In the genomic region with DNA sequence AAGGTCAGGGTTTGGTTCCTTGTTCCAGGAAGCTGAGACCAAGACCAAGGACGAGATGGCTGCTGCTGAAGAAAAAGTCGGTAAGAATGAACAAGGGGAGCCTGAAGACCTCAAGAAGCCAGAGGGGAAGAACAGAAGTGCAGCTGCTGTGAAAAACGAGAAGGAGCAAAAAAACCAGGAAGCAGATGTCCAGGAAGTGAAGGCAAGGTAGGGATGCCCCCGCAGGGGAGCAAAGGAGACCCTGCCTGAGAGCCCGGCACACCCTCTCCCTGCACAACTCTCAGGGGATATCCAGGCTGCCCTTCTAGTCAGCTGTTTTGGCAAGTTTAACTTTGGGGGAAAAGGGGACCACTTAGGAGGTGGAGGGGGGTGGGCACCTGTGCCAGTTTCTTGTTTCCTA, we compare ENCODE assay signal across 18 cellular contexts. TPM values are rescaled to one million over a fixed set of nuclear protein-coding genes. Genes with fewer than 3 reads are reported as not detected.
DNase-seq lines count a peak whose midpoint lies in the region; ATAC-seq and TF ChIP-seq lines count a peak whose summit lies in the region.
"Had no signal": no experiment of that assay in that cellular context is flagged by ENCODE, and none has a peak within 500 bp of the region (broad histone marks: within the 10 kb centered on the region; RNA-seq: fewer than 3 reads in every experiment).

No MANE protein-coding gene starts in this region.

- peaks cover 3% of the 10 kb centered on the region for H3K4me1 Mint-ChIP-seq in activated CD4-positive, alpha-beta T cell treated with anti-CD3 and anti-CD28 coated beads, Interleukin-2, amount 10 ng/mL, durations not matched to agents 24 days and 14 days
- peaks cover 7% of the 10 kb centered on the region for H3K4me1 Mint-ChIP-seq in activated T-helper 1 cell treated with anti-CD3 and anti-CD28 coated beads, Interleukin-12 subunit alpha, Interleukin-12 subunit beta, Interleukin-2, Interleukin-4 antibody, amounts not matched to agents 30 ng/mL and 10 ng/mL and 1 ng/mL, durations not matched to agents 14 hours and 24 hours and 36 hours (ENCODE audit: low read depth)
- peaks cover 25 to 31% of the 10 kb centered on the region in 2 donors for H3K4me1 Mint-ChIP-seq in natural killer cell treated with Interleukin-12 subunit alpha and Interleukin-12 subunit beta and Interleukin-15 and Interleukin-18, amount 100 ng/mL, for 72 hours (ENCODE audit: low read depth in 2 of 2)
- no peaks in the 10 kb centered on the region for H3K4me1 Mint-ChIP-seq in HFFc6 (ENCODE audit: low read depth)
- H3K4me1 Mint-ChIP-seq: mesothelial cell of epicardium had no signal

- H3K27ac ChIP-seq in HL-60 (replicated peaks), result peak overlapping the region; percentile 31
- H3K27ac ChIP-seq: right atrium auricular region, stomach, upper lobe of right lung had no signal

- no peaks in the 10 kb centered on the region for H3K9me3 Mint-ChIP-seq in activated CD4-positive, alpha-beta T cell treated with anti-CD3 and anti-CD28 coated beads, Interleukin-2, amount 10 ng/mL, durations not matched to agents 24 days and 14 days
- H3K9me3 Mint-ChIP-seq in activated T-helper 1 cell treated with anti-CD3 and anti-CD28 coated beads, Interleukin-12 subunit alpha, Interleukin-12 subunit beta, Interleukin-2, Interleukin-4 antibody, amounts not matched to agents 30 ng/mL and 10 ng/mL and 1 ng/mL, durations not matched to agents 14 hours and 24 hours and 36 hours, result no peaks in the 10 kb centered on the region
- H3K9me3 Mint-ChIP-seq in natural killer cell treated with Interleukin-12 subunit alpha and Interleukin-12 subunit beta and Interleukin-15 and Interleukin-18, amount 100 ng/mL, for 72 hours, result no peaks in the 10 kb centered on the region
- H3K9me3 Mint-ChIP-seq in HFFc6, result no peaks in the 10 kb centered on the region
- H3K9me3 Mint-ChIP-seq: mesothelial cell of epicardium had no signal

- H3K27me3 ChIP-seq in HL-60 (ENCODE audit: insufficient read depth, poor library complexity, severe bottlenecking), result no peaks in the 10 kb centered on the region
- H3K27me3 ChIP-seq: right atrium auricular region, stomach, upper lobe of right lung had no signal

- H3K36me3 Mint-ChIP-seq in activated CD4-positive, alpha-beta T cell treated with anti-CD3 and anti-CD28 coated beads, Interleukin-2, amount 10 ng/mL, durations not matched to agents 24 days and 14 days (ENCODE audit: low read depth), result peaks cover 51% of the 10 kb centered on the region
- H3K36me3 Mint-ChIP-seq in activated T-helper 1 cell treated with anti-CD3 and anti-CD28 coated beads, Interleukin-12 subunit alpha, Interleukin-12 subunit beta, Interleukin-2, Interleukin-4 antibody, amounts not matched to agents 30 ng/mL and 10 ng/mL and 1 ng/mL, durations not matched to agents 14 hours and 24 hours and 36 hours (ENCODE audit: low read depth), result peaks cover 44% of the 10 kb centered on the region
- H3K36me3 Mint-ChIP-seq in natural killer cell treated with Interleukin-12 subunit alpha and Interleukin-12 subunit beta and Interleukin-15 and Interleukin-18, amount 100 ng/mL, for 72 hours, result peaks cover 24% of the 10 kb centered on the region
- H3K36me3 Mint-ChIP-seq in HFFc6 (ENCODE audit: low read depth), result peaks cover 23% of the 10 kb centered on the region

- peak overlapping the region; percentile 77 for H3K27ac Mint-ChIP-seq in activated CD4-positive, alpha-beta T cell treated with anti-CD3 and anti-CD28 coated beads, Interleukin-2, amount 10 ng/mL, durations not matched to agents 24 days and 14 days
- H3K27ac Mint-ChIP-seq in activated T-helper 1 cell treated with anti-CD3 and anti-CD28 coated beads, Interleukin-12 subunit alpha, Interleukin-12 subunit beta, Interleukin-2, Interleukin-4 antibody, amounts not matched to agents 30 ng/mL and 10 ng/mL and 1 ng/mL, durations not matched to agents 14 hours and 24 hours and 36 hours, result peak overlapping the region; percentile 34
- peak overlapping the region; percentile 64 to 77 for H3K27ac Mint-ChIP-seq in natural killer cell treated with Interleukin-12 subunit alpha and Interleukin-12 subunit beta and Interleukin-15 and Interleukin-18, amount 100 ng/mL, for 72 hours
- H3K27ac Mint-ChIP-seq in HFFc6, result no peak overlapping the region
- H3K27ac Mint-ChIP-seq: mesothelial cell of epicardium had no signal

- intact Hi-C loops in activated CD4-positive, alpha-beta T cell treated with anti-CD3 and anti-CD28 coated beads, Interleukin-2, amount 10 ng/mL, durations not matched to agents 24 days and 14 days (cut with micrococcal nuclease), result loop anchor here (2.0 kb wide), 1 partner anchor 17 kb away; no protein-coding TSS in a partner anchor
- intact Hi-C loops in activated T-helper 1 cell treated with anti-CD3 and anti-CD28 coated beads, Interleukin-12 subunit alpha, Interleukin-12 subunit beta, Interleukin-2, Interleukin-4 antibody, amounts not matched to agents 30 ng/mL and 10 ng/mL and 1 ng/mL, durations not matched to agents 14 hours and 24 hours and 36 hours (cut with micrococcal nuclease), result no loop called here
- intact Hi-C loops in head of caudate nucleus (cut with DNase I), result no loop called here

- no peak for TF ChIP-seq CTCF in HL-60 (IDR thresholded peaks at IDR 0.05; ENCODE audit: insufficient read depth, low read length)
- TF ChIP-seq CTCF in HFFc6 (IDR thresholded peaks at IDR 0.05), result no peak

- no peak overlapping the region for H3K4me3 Mint-ChIP-seq in activated CD4-positive, alpha-beta T cell treated with anti-CD3 and anti-CD28 coated beads, Interleukin-2, amount 10 ng/mL, durations not matched to agents 24 days and 14 days
- H3K4me3 Mint-ChIP-seq in activated T-helper 1 cell treated with anti-CD3 and anti-CD28 coated beads, Interleukin-12 subunit alpha, Interleukin-12 subunit beta, Interleukin-2, Interleukin-4 antibody, amounts not matched to agents 30 ng/mL and 10 ng/mL and 1 ng/mL, durations not matched to agents 14 hours and 24 hours and 36 hours, result no peak overlapping the region
- H3K4me3 Mint-ChIP-seq in natural killer cell treated with Interleukin-12 subunit alpha and Interleukin-12 subunit beta and Interleukin-15 and Interleukin-18, amount 100 ng/mL, for 72 hours, result no peak overlapping the region
- no peak overlapping the region for H3K4me3 Mint-ChIP-seq in HFFc6
- H3K4me3 Mint-ChIP-seq: mesothelial cell of epicardium had no signal

- H3K4me3 ChIP-seq in HL-60 (replicated peaks; ENCODE audit: insufficient read depth, low read length), result no peak overlapping the region
- H3K4me3 ChIP-seq: right atrium auricular region, stomach, upper lobe of right lung had no signal

- DNase-seq in activated CD4-positive, alpha-beta T cell treated with anti-CD3 and anti-CD28 coated beads, Interleukin-2, amount 10 ng/mL, durations not matched to agents 24 days and 14 days, result no peak
- DNase-seq in activated CD4-positive, alpha-beta T cell treated with anti-CD3 and anti-CD28 coated beads, Interleukin-2, amount 50 U/mL, for 4 hours, result no peak
- DNase-seq in HL-60 (ENCODE audit: low read depth in 1 of 2, low spot score in 1 of 2), result peak in 1 of 2 experiments; percentile 58
- no peak for DNase-seq in activated T-helper 1 cell treated with anti-CD3 and anti-CD28 coated beads, Interleukin-12 subunit alpha, Interleukin-12 subunit beta, Interleukin-2, Interleukin-4 antibody, amounts not matched to agents 30 ng/mL and 10 ng/mL and 1 ng/mL, durations not matched to agents 14 hours and 24 hours and 36 hours (ENCODE audit: low spot score)
- DNase-seq in natural killer cell treated with Interleukin-12 subunit alpha and Interleukin-12 subunit beta and Interleukin-15 and Interleukin-18, amount 100 ng/mL, for 72 hours (ENCODE audit: low spot score), result peak; percentile 49
- no peak for DNase-seq in HFFc6
- no peak for DNase-seq in head of caudate nucleus
- DNase-seq: anterior cingulate cortex; cerebellar nuclear complex; hypothalamus; NCI-H1436 treated with DMSO at 0.1 percent for 48 hours; stimulated activated CD4-positive, alpha-beta T cell treated with anti-CD3 and anti-CD28 coated beads, Interleukin-15, amount 100 ng/mL, for 24 hours; stomach had no signal

- H3K27me3 Mint-ChIP-seq in activated CD4-positive, alpha-beta T cell treated with anti-CD3 and anti-CD28 coated beads, Interleukin-2, amount 10 ng/mL, durations not matched to agents 24 days and 14 days, result no peaks in the 10 kb centered on the region
- no peaks in the 10 kb centered on the region for H3K27me3 Mint-ChIP-seq in activated T-helper 1 cell treated with anti-CD3 and anti-CD28 coated beads, Interleukin-12 subunit alpha, Interleukin-12 subunit beta, Interleukin-2, Interleukin-4 antibody, amounts not matched to agents 30 ng/mL and 10 ng/mL and 1 ng/mL, durations not matched to agents 14 hours and 24 hours and 36 hours (ENCODE audit: insufficient read depth)
- no peaks in the 10 kb centered on the region for H3K27me3 Mint-ChIP-seq in natural killer cell treated with Interleukin-12 subunit alpha and Interleukin-12 subunit beta and Interleukin-15 and Interleukin-18, amount 100 ng/mL, for 72 hours
- H3K27me3 Mint-ChIP-seq in HFFc6 (ENCODE audit: insufficient read depth), result peaks cover 2% of the 10 kb centered on the region

- no peak for ATAC-seq in natural killer cell treated with Interleukin-12 subunit alpha and Interleukin-12 subunit beta and Interleukin-15 and Interleukin-18, amount 100 ng/mL, for 72 hours
- ATAC-seq in GM19455 (IDR thresholded peaks at IDR 0.05; ENCODE audit: unreplicated experiment), result no peak
- ATAC-seq: activated CD4-positive, CD25-positive, alpha-beta regulatory T cell treated with anti-CD3 and anti-CD28 coated beads, Interleukin-2, amount 50 U/mL, for 24 hours; upper lobe of right lung had no signal

RNA-seq across cellular contexts. Expression of a gene that starts 29.0 kb away (rescaled TPM):
- total RNA-seq in activated CD4-positive, alpha-beta T cell treated with anti-CD3 and anti-CD28 coated beads, Interleukin-2, amount 10 ng/mL, durations not matched to agents 24 days and 14 days, result 238 and 264 TPM in 2 replicates
- 282 and 290 TPM in 2 replicates for total RNA-seq in activated T-helper 1 cell treated with anti-CD3 and anti-CD28 coated beads, Interleukin-12 subunit alpha, Interleukin-12 subunit beta, Interleukin-2, Interleukin-4 antibody, amounts not matched to agents 30 ng/mL and 10 ng/mL and 1 ng/mL, durations not matched to agents 14 hours and 24 hours and 36 hours
- 1,000 to 10,000 TPM; 1,259 to 2,425 TPM for total RNA-seq in natural killer cell treated with Interleukin-12 subunit alpha and Interleukin-12 subunit beta and Interleukin-15 and Interleukin-18, amount 100 ng/mL, for 72 hours
- 10 to 100 TPM; 42.0 to 51.6 (median 48.3) TPM for total RNA-seq in HFFc6 (2021; fragmentation: NEBNext Ultra II Directional; extraction: Animal tissue kit (Norgen Biotek cat#: 25700))
